Comparison of ENCODE assay signal across 26 cellular contexts in the genomic region with DNA sequence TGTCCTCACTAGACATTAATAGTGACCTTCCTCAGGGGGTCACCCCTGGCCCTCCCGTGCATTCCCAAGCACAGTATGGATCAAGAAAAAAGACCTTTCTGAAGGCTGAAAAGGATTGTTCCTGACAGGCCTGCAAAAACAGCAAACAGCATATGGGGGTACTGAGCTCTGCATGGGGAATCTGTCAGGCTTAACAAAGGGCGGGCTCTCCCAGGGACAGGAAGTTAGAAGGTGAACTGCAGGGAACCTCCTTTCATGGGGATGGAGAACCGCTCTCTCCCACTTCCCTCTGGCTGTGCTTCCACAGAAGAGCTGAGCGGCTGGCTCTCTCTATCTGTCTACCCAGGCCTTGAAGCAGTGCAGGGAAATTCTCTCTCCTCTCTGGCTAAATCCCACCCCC.
"Had no signal": no experiment of that assay in that cellular context is flagged by ENCODE, and none has a peak within 500 bp of the region (broad histone marks: within the 10 kb centered on the region; RNA-seq: fewer than 3 reads in every experiment).

No MANE protein-coding gene starts in this region.

- H3K9me3 Mint-ChIP-seq: activated naive CD4-positive, alpha-beta T cell treated with anti-CD3 and anti-CD28 coated beads, Interleukin-2, amount 50 U/mL, for 72 hours; immature natural killer cell; naive thymus-derived CD4-positive, alpha-beta T cell; stimulated activated effector memory CD8-positive, alpha-beta T cell treated with anti-CD3 and anti-CD28 coated beads, Interleukin-12 subunit alpha, Interleukin-12 subunit beta, amount 100 ng/mL, for 72 hours; stimulated activated naive CD8-positive, alpha-beta T cell treated with anti-CD3 and anti-CD28 coated beads, Interleukin-15, Interleukin-2, amounts not matched to agents 100 ng/mL and 50 ng/mL, for 24 hours; T-helper 1 cell treated with Interleukin-12 subunit alpha and Interleukin-12 subunit beta and Interleukin-4 antibody, amounts not matched to agents 30 μg/mL and 1 μg/mL, for 36 hours had no signal

- H3K9me3 ChIP-seq: breast epithelium, ovary, thoracic aorta had no signal

- H3K27ac Mint-ChIP-seq: activated CD8-positive, alpha-beta memory T cell treated with anti-CD3 and anti-CD28 coated beads, Interleukin-2, amount 10 ng/mL, durations not matched to agents 7 days and 5 days; activated CD8-positive, alpha-beta T cell treated with anti-CD3 and anti-CD28 coated beads, Interleukin-2, amount 10 ng/mL, durations not matched to agents 7 days and 5 days; activated naive CD4-positive, alpha-beta T cell treated with anti-CD3 and anti-CD28 coated beads, Interleukin-2, amount 50 U/mL, for 72 hours; immature natural killer cell; naive thymus-derived CD4-positive, alpha-beta T cell; progenitor cell of endocrine pancreas; stimulated activated effector memory CD8-positive, alpha-beta T cell treated with anti-CD3 and anti-CD28 coated beads, Interleukin-12 subunit alpha, Interleukin-12 subunit beta, amount 100 ng/mL, for 72 hours; stimulated activated naive CD8-positive, alpha-beta T cell treated with anti-CD3 and anti-CD28 coated beads, Interleukin-15, Interleukin-2, amounts not matched to agents 100 ng/mL and 50 ng/mL, for 24 hours; T-helper 1 cell treated with Interleukin-12 subunit alpha and Interleukin-12 subunit beta and Interleukin-4 antibody, amounts not matched to agents 30 μg/mL and 1 μg/mL, for 36 hours had no signal

- H3K27me3 ChIP-seq: breast epithelium, ovary had no signal

- H3K4me1 ChIP-seq: breast epithelium had no signal

- H3K36me3 Mint-ChIP-seq: stimulated activated effector memory CD8-positive, alpha-beta T cell treated with anti-CD3 and anti-CD28 coated beads, Interleukin-12 subunit alpha, Interleukin-12 subunit beta, amount 100 ng/mL, for 72 hours had no signal

- H3K27ac ChIP-seq: breast epithelium, ovary, skin epidermis, thoracic aorta had no signal

- H3K4me3 Mint-ChIP-seq: activated CD8-positive, alpha-beta memory T cell treated with anti-CD3 and anti-CD28 coated beads, Interleukin-2, amount 10 ng/mL, durations not matched to agents 7 days and 5 days; activated CD8-positive, alpha-beta T cell treated with anti-CD3 and anti-CD28 coated beads, Interleukin-2, amount 10 ng/mL, durations not matched to agents 7 days and 5 days; immature natural killer cell; naive thymus-derived CD4-positive, alpha-beta T cell; stimulated activated effector memory CD8-positive, alpha-beta T cell treated with anti-CD3 and anti-CD28 coated beads, Interleukin-12 subunit alpha, Interleukin-12 subunit beta, amount 100 ng/mL, for 72 hours; stimulated activated naive CD8-positive, alpha-beta T cell treated with anti-CD3 and anti-CD28 coated beads, Interleukin-15, Interleukin-2, amounts not matched to agents 100 ng/mL and 50 ng/mL, for 24 hours; T-helper 1 cell treated with Interleukin-12 subunit alpha and Interleukin-12 subunit beta and Interleukin-4 antibody, amounts not matched to agents 30 μg/mL and 1 μg/mL, for 36 hours had no signal

- H3K27me3 Mint-ChIP-seq: activated CD8-positive, alpha-beta memory T cell treated with anti-CD3 and anti-CD28 coated beads, Interleukin-2, amount 10 ng/mL, durations not matched to agents 7 days and 5 days; naive thymus-derived CD4-positive, alpha-beta T cell; progenitor cell of endocrine pancreas; stimulated activated naive CD8-positive, alpha-beta T cell treated with anti-CD3 and anti-CD28 coated beads, Interleukin-15, Interleukin-2, amounts not matched to agents 100 ng/mL and 50 ng/mL, for 24 hours had no signal

- ATAC-seq: activated CD8-positive, alpha-beta memory T cell treated with anti-CD3 and anti-CD28 coated beads, Interleukin-2, amount 10 ng/mL, durations not matched to agents 7 days and 5 days; activated CD8-positive, alpha-beta T cell treated with anti-CD3 and anti-CD28 coated beads, Interleukin-2, amount 10 ng/mL, durations not matched to agents 7 days and 5 days; activated naive CD4-positive, alpha-beta T cell treated with anti-CD3 and anti-CD28 coated beads, Interleukin-2, amount 50 U/mL, for 72 hours; esophagus mucosa; left colon; naive thymus-derived CD4-positive, alpha-beta T cell; sciatic nerve; stimulated activated effector memory CD8-positive, alpha-beta T cell treated with anti-CD3 and anti-CD28 coated beads, Interleukin-12 subunit alpha, Interleukin-12 subunit beta, amount 100 ng/mL, for 72 hours had no signal

- H3K4me3 ChIP-seq: breast epithelium, ovary, skin epidermis, thoracic aorta had no signal

- DNase-seq: activated CD8-positive, alpha-beta memory T cell treated with anti-CD3 and anti-CD28 coated beads, Interleukin-2, amount 10 ng/mL, durations not matched to agents 7 days and 5 days; activated CD8-positive, alpha-beta T cell treated with anti-CD3 and anti-CD28 coated beads, Interleukin-2, amount 10 ng/mL, durations not matched to agents 7 days and 5 days; activated naive CD4-positive, alpha-beta T cell; activated T-cell treated with anti-CD3 and anti-CD28 coated beads, Interleukin-2, amount 50 U/mL, for 48 hours; central memory CD4-positive, alpha-beta T cell; foreskin fibroblast; immature natural killer cell; kidney; left colon; mammary epithelial cell; midbrain; naive thymus-derived CD4-positive, alpha-beta T cell; ovary; stimulated activated CD4-positive, alpha-beta T cell treated with anti-CD3 and anti-CD28 coated beads, Interleukin-4, amount 100 ng/mL, for 24 hours; T-helper 9 cell; trophoblast cell had no signal

- H3K36me3 ChIP-seq: breast epithelium, ovary, thoracic aorta had no signal
